8 cellular contexts compared by ENCODE assay signal in genomic region chr1:42952353-42953001, GRCh38. TPM values are rescaled to one million over a fixed set of nuclear protein-coding genes. Genes with fewer than 3 reads are reported as not detected.
DNase-seq lines count a peak whose midpoint lies in the region; ATAC-seq and TF ChIP-seq lines count a peak whose summit lies in the region.

No MANE protein-coding gene starts in this region.

- no peaks in the 10 kb centered on the region for H3K27me3 ChIP-seq in foreskin keratinocyte

- DNase-seq in GM10266 (ENCODE audit: extremely low spot score) (peak; percentile 60), RPMI8226 (peak; percentile 55), foreskin keratinocyte (peak in 1 of 2 donors; percentile 29), hippocampal formation (lab: John Stamatoyannopoulos, UW) (no peak), HEK293T (ENCODE audit: extremely low spot score) (no peak), NCI-H774 (lab: John Stamatoyannopoulos, UW) (no peak)
- no peak for DNase-seq in NK-92 treated with Interleukin-12 subunit alpha and Interleukin-12 subunit beta, amount 100 ng/mL, for 24 hours (lab: John Stamatoyannopoulos, UW)

- TF ChIP-seq CTCF in GM10266 (IDR thresholded peaks at IDR 0.05; ENCODE audit: control insufficient read depth, insufficient read depth, low read depth, missing control alignments) (no peak), foreskin keratinocyte (conservative IDR thresholded peaks at IDR 0.05) (no peak)

- peak overlapping the region; percentile 54 for H3K27ac ChIP-seq in foreskin keratinocyte

- CTCF ChIA-PET in HEK293T (lab: Yijun Ruan, JAX), result interaction anchor here (0.9 kb wide), 1 partner anchor 29 kb away, joined by 3 read pairs; no protein-coding TSS in a partner anchor

- POLR2A ChIA-PET in HEK293T (lab: Yijun Ruan, JAX), result interaction anchor here (1.0 to 1.3 kb wide), 2 partner anchors 10 to 28 kb away, joined by 3 read pairs; no protein-coding TSS in a partner anchor

- H3K4me1 ChIP-seq in foreskin keratinocyte, result peaks cover 72% of the 10 kb centered on the region

- ATAC-seq in GM21576 (IDR thresholded peaks at IDR 0.05; ENCODE audit: unreplicated experiment) (peak; percentile 59), foreskin keratinocyte (peak; percentile 16)

TF ChIP-seq in HEK293T, 16 proteins besides CTCF, POLR2A, EP300 and RAD21:
- TF ChIP-seq PKNOX1 (IDR thresholded peaks at IDR 0.05) (no peak), HDGF (IDR thresholded peaks at IDR 0.05; ENCODE audit: borderline replicate concordance) (no peak), ELF4 (IDR thresholded peaks at IDR 0.05) (no peak), SUZ12 (IDR thresholded peaks at IDR 0.05) (no peak), FOXA1 (IDR thresholded peaks at IDR 0.05) (no peak), FOXK2 (IDR thresholded peaks at IDR 0.05) (no peak)

RNA-seq across cellular contexts. Expression of gene SLC2A1, which starts 6.2 kb away (rescaled TPM):
- total RNA-seq in foreskin keratinocyte, result 204 and 209 TPM in 2 replicates
- polyA plus RNA-seq in foreskin keratinocyte, result 178 and 182 TPM in 2 replicates

Comparison
In these comparisons a context has a peak if more than half of its experiments do, and no peak if none do; other contexts are left out.
1. DNase-seq: peak in GM10266 (single experiment) and RPMI8226 (single experiment); none in hippocampal formation (0 of 2), NK-92 treated with Interleukin-12 subunit alpha and Interleukin-12 subunit beta, amount 100 ng/mL, for 24 hours (single experiment), HEK293T (single experiment) and NCI-H774 (single experiment).